In the genomic region with DNA sequence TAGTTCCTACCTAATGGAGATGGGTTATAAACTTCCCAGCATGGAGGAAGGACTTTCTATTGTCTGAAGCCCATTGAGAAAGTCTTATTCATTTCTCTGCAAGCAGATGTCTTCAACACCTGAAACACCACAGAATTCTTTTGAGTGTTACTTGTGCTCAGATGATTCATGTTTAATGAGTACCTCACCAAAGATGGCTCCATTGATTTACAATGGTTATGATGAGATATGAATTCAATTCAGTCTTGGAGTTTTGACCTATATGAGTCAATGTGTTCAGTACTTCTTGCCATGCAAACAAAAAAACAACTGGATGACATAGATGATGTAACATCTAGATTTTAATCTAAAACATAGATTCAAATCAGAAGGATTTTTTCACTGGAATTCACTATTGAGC, we compare ENCODE assay signal across 19 cellular contexts. TPM values are rescaled to one million over a fixed set of nuclear protein-coding genes. Genes with fewer than 3 reads are reported as not detected.
A peak's percentile ranks its signal among the peaks of the same experiment; 100 is the strongest.
DNase-seq lines count a peak whose midpoint lies in the region; ATAC-seq, FAIRE-seq and TF ChIP-seq lines count a peak whose summit lies in the region.
"Had no signal": no experiment of that assay in that cellular context is flagged by ENCODE, and none has a peak within 500 bp of the region (broad histone marks: within the 10 kb centered on the region; RNA-seq: fewer than 3 reads in every experiment).

No MANE protein-coding gene starts in this region.

- no peak for TF ChIP-seq CTCF in RWPE1 (conservative IDR thresholded peaks at IDR 0.05; ENCODE audit: low read depth)
- TF ChIP-seq CTCF in foreskin keratinocyte (conservative IDR thresholded peaks at IDR 0.05) = no peak

- CTCF ChIA-PET in RWPE1 (lab: Yijun Ruan, JAX) = interaction anchor here (0.5 kb wide), 1 partner anchor 634 kb away, joined by 3 read pairs; no protein-coding TSS in a partner anchor

- TF ChIP-seq POLR2A in H54 (IDR thresholded peaks at IDR 0.05; ENCODE audit: low read depth, low read length) = no peak

- peaks cover 4% of the 10 kb centered on the region for H3K4me1 ChIP-seq in foreskin keratinocyte

- DNase-seq in EH (ENCODE audit: low read depth) (peak; percentile 27), H54 (ENCODE audit: insufficient read length, low spot score) (no peak), RWPE1 (ENCODE audit: low spot score) (peak; percentile 26), foreskin keratinocyte (peak; percentile 93 to 98), NCI-H226 (no peak), NCI-H1694 treated with DMSO at 0.1 percent for 48 hours (lab: John Stamatoyannopoulos, UW) (no peak)
- DNase-seq: ACHN; Caco-2; DMS153; MM.1S; NCI-H1105; NCI-H1694; NCI-H2107; NCI-H446; NK-92 treated with Interleukin-12 subunit alpha and Interleukin-12 subunit beta, amount 100 ng/mL, for 24 hours; SW 1271 had no signal

- H3K27ac ChIP-seq in RWPE1 = no peak overlapping the region
- peak overlapping the region; percentile 33 for H3K27ac ChIP-seq in foreskin keratinocyte
- H3K27ac ChIP-seq: KMS-11 had no signal

- POLR2A ChIA-PET in RWPE1 (lab: Yijun Ruan, JAX; ENCODE audit: low non-redundant PET) = no interaction called here

- ATAC-seq in foreskin keratinocyte (peak; percentile 88), GM21526 (IDR thresholded peaks at IDR 0.05; ENCODE audit: low FRiP score, unreplicated experiment) (no peak), HG03378 (IDR thresholded peaks at IDR 0.05; ENCODE audit: unreplicated experiment) (no peak)

- H3K27me3 ChIP-seq in foreskin keratinocyte = no peaks in the 10 kb centered on the region

- peak; percentile 71 for FAIRE-seq in H54 (lab: Jason Lieb, UNC)

RNA-seq across cellular contexts. Expression of gene PAWR, which starts 15.4 kb away (rescaled TPM):
- 51.6 and 51.9 TPM in 2 replicates for total RNA-seq in foreskin keratinocyte
- 24.9 and 28.6 TPM in 2 replicates for polyA plus RNA-seq in foreskin keratinocyte

Comparison
In these comparisons a context has a peak if more than half of its experiments do, and no peak if none do; other contexts are left out.
1. DNase-seq: peak in EH (single experiment), RWPE1 (single experiment) and foreskin keratinocyte (2 of 2); none in H54 (single experiment), NCI-H226 (single experiment) and NCI-H1694 treated with DMSO at 0.1 percent for 48 hours (single experiment).